In genomic region chr10:34731885-34732701, GRCh38 we compare ENCODE assay signal across 15 cellular contexts.
DNase-seq lines count a peak whose midpoint lies in the region; ATAC-seq, FAIRE-seq and TF ChIP-seq lines count a peak whose summit lies in the region.
"Had no signal": no experiment of that assay in that cellular context is flagged by ENCODE, and none has a peak within 500 bp of the region (broad histone marks: within the 10 kb centered on the region; RNA-seq: fewer than 3 reads in every experiment).

No MANE protein-coding gene starts in this region.

- no peaks in the 10 kb centered on the region for H3K9me3 ChIP-seq in esophagus (ENCODE audit: control insufficient read depth in 2 of 2, insufficient read depth in 1 of 2, low read depth in 1 of 2, low read length in 1 of 2)
- H3K9me3 ChIP-seq: colonic mucosa had no signal

- peak; percentile 72 for DNase-seq in EL
- peak; percentile 67 for DNase-seq in RCC 7860 (ENCODE audit: low spot score)
- DNase-seq in omental fat pad (ENCODE audit: low spot score): no peak
- DNase-seq in activated effector memory CD4-positive, alpha-beta T cell treated with anti-CD3 and anti-CD28 coated beads, Interleukin-2, amount 50 U/mL, for 16 hours: no peak
- DNase-seq in activated gamma-delta T cell (lab: John Stamatoyannopoulos, UW): no peak
- no peak for DNase-seq in Ammon's horn (ENCODE audit: low spot score)
- DNase-seq: activated CD4-positive, alpha-beta T cell treated with anti-CD3 and anti-CD28 coated beads, Interleukin-2, amount 10 ng/mL, durations not matched to agents 7 days and 5 days; CD4-positive, CD25-positive, alpha-beta regulatory T cell; colonic mucosa; head of caudate nucleus; stimulated activated naive CD4-positive, alpha-beta T cell treated with Interleukin-2 at 50 U/mL for 16 hours; T-helper 1 cell had no signal

- no peaks in the 10 kb centered on the region for H3K36me3 ChIP-seq in esophagus (ENCODE audit: control insufficient read depth in 2 of 2, insufficient read depth in 2 of 2, low read length in 1 of 2)
- H3K36me3 ChIP-seq: colonic mucosa had no signal

- WGBS in esophagus, 2 donors: 45 to 56% methylated on average over 7 of the region's 7 CpGs

- TF ChIP-seq CTCF in omental fat pad (IDR thresholded peaks at IDR 0.05): no peak

- H3K27me3 ChIP-seq in esophagus (ENCODE audit: control insufficient read depth in 1 of 2, insufficient read depth in 2 of 2, low read length in 2 of 2): no peaks in the 10 kb centered on the region
- H3K27me3 ChIP-seq: colonic mucosa had no signal

- ATAC-seq in omental fat pad (ENCODE audit: low FRiP score) (peak; percentile 69), GM19035 (IDR thresholded peaks at IDR 0.05; ENCODE audit: unreplicated experiment) (no peak)

- H3K4me3 ChIP-seq in esophagus (ENCODE audit: low read depth in 1 of 2, low read length in 2 of 2): no peak overlapping the region
- H3K4me3 ChIP-seq: colonic mucosa, lung had no signal

- FAIRE-seq in RCC 7860 (lab: Jason Lieb, UNC): peak; percentile 98

- peaks cover 8 to 10% of the 10 kb centered on the region in 2 donors for H3K4me1 ChIP-seq in esophagus (ENCODE audit: control insufficient read depth in 2 of 2, insufficient read depth in 2 of 2, low read length in 1 of 2)

- H3K27ac ChIP-seq in esophagus (ENCODE audit: low read depth in 2 of 2, low read length in 1 of 2): peak overlapping the region; percentile 56 to 78
- H3K27ac ChIP-seq: colonic mucosa had no signal

Comparison
In these comparisons a context has a peak if more than half of its experiments do, and no peak if none do; other contexts are left out.
1. DNase-seq: peak in EL (single experiment) and RCC 7860 (single experiment); none in omental fat pad (single experiment), activated effector memory CD4-positive, alpha-beta T cell treated with anti-CD3 and anti-CD28 coated beads, Interleukin-2, amount 50 U/mL, for 16 hours (single experiment), activated gamma-delta T cell (single experiment) and Ammon's horn (single experiment).